Comparison of ENCODE assay signal across 9 cellular contexts in the genomic region with DNA sequence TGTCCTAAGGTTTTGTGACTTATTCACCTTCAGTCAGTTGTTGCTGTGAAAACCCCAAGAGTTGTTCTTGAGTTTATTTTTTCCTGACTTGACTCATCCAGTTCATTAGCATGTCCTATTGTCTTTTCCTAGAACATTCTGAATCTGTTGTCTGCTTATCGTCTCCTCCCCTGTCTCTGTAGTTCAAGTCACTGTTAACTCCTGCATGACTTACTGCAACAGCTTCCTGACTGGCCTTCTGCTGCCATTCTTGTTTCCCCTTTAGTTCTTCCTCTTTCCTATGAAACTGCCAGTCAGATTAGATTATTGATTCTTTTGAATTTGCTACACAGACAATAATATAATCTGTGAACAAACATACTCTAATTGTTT.
A peak's percentile ranks its signal among the peaks of the same experiment; 100 is the strongest.
DNase-seq lines count a peak whose midpoint lies in the region; ATAC-seq, FAIRE-seq and TF ChIP-seq lines count a peak whose summit lies in the region.
"Had no signal": no experiment of that assay in that cellular context is flagged by ENCODE, and none has a peak within 500 bp of the region (broad histone marks: within the 10 kb centered on the region; RNA-seq: fewer than 3 reads in every experiment).

No MANE protein-coding gene starts in this region.

- peaks cover 39% of the 10 kb centered on the region for H3K36me3 Mint-ChIP-seq in activated CD8-positive, alpha-beta T cell treated with anti-CD3 and anti-CD28 coated beads for 36 hours (ENCODE audit: low read depth)
- peaks cover 12% of the 10 kb centered on the region for H3K36me3 Mint-ChIP-seq in activated CD8-positive, alpha-beta T cell treated with anti-CD3 and anti-CD28 coated beads, Interleukin-2, amount 10 ng/mL, durations not matched to agents 7 days and 5 days (ENCODE audit: low read depth)
- H3K36me3 Mint-ChIP-seq in osteocyte (ENCODE audit: unreplicated experiment): peaks cover 46% of the 10 kb centered on the region

- no peak overlapping the region for H2BK20ac ChIP-seq in H1 (ENCODE audit: low read length)

- peak; percentile 76 for FAIRE-seq in H1 (lab: Jason Lieb, UNC)

- intact Hi-C loops in activated CD8-positive, alpha-beta T cell treated with anti-CD3 and anti-CD28 coated beads for 36 hours (cut with micrococcal nuclease): no loop called here

- no peak; a peak in 1 of 3 replicates for TF ChIP-seq EP300 in H1 (IDR thresholded peaks at IDR 0.05; ENCODE audit: borderline replicate concordance in 1 of 2, low read depth in 2 of 2, low read length in 2 of 2)

- no peaks in the 10 kb centered on the region for H3K27me3 Mint-ChIP-seq in activated CD8-positive, alpha-beta T cell treated with anti-CD3 and anti-CD28 coated beads for 36 hours
- no peaks in the 10 kb centered on the region for H3K27me3 Mint-ChIP-seq in activated CD8-positive, alpha-beta T cell treated with anti-CD3 and anti-CD28 coated beads, Interleukin-2, amount 10 ng/mL, durations not matched to agents 7 days and 5 days (ENCODE audit: low read depth)
- no peaks in the 10 kb centered on the region for H3K27me3 Mint-ChIP-seq in osteocyte (ENCODE audit: unreplicated experiment)
- H3K27me3 Mint-ChIP-seq: CD4-positive, CD25-positive, alpha-beta regulatory T cell had no signal

- H3K27ac ChIP-seq in H1 (ENCODE audit: low read depth, low read length): no peak overlapping the region

- no peak overlapping the region for H4K91ac ChIP-seq in H1 (replicated peaks; ENCODE audit: insufficient read length, low read length)

- H3K9me3 ChIP-seq in H1 (ENCODE audit: insufficient read depth in 2 of 2, low read depth in 1 of 2, low read length in 1 of 2): 0 out of 4 replicates have a peak, but pooled peaks cover 0 to 2% of the 10 kb centered on the region in 2 experiments

- no peaks in the 10 kb centered on the region for H3K23me2 ChIP-seq in H1 (ENCODE audit: low read depth, low read length)

- no peak overlapping the region for H2AK5ac ChIP-seq in H1 (ENCODE audit: low read depth, low read length)

- H3K9me3 Mint-ChIP-seq in activated CD8-positive, alpha-beta T cell treated with anti-CD3 and anti-CD28 coated beads for 36 hours: peaks cover 11% of the 10 kb centered on the region
- peaks cover 10% of the 10 kb centered on the region for H3K9me3 Mint-ChIP-seq in activated CD8-positive, alpha-beta T cell treated with anti-CD3 and anti-CD28 coated beads, Interleukin-2, amount 10 ng/mL, durations not matched to agents 7 days and 5 days (ENCODE audit: insufficient read depth)
- peaks cover 30% of the 10 kb centered on the region for H3K9me3 Mint-ChIP-seq in osteocyte (ENCODE audit: unreplicated experiment)

- POLR2A ChIA-PET in activated CD8-positive, alpha-beta T cell treated with anti-CD3 and anti-CD28 coated beads for 36 hours (lab: Charles Lee): no interaction called here
- POLR2A ChIA-PET in activated CD8-positive, alpha-beta T cell treated with anti-CD3 and anti-CD28 coated beads, Interleukin-2, amount 10 ng/mL, durations not matched to agents 7 days and 5 days (lab: Charles Lee): no interaction called here
- POLR2A ChIA-PET in H1 (lab: Charles Lee; ENCODE audit: partially characterized antibody): no interaction called here

- no peak overlapping the region for H3K9ac ChIP-seq in H1 (replicated peaks in 1 of 4; ENCODE audit: extremely low read depth in 1 of 4, low read depth in 3 of 4, low read length in 3 of 4)

- no peak overlapping the region for H2AFZ ChIP-seq in H1 (ENCODE audit: low read length)

- H2BK120ac ChIP-seq in H1 (replicated peaks; ENCODE audit: low read depth, low read length): no peak overlapping the region

- peaks cover 25% of the 10 kb centered on the region for H3K4me1 Mint-ChIP-seq in activated CD8-positive, alpha-beta T cell treated with anti-CD3 and anti-CD28 coated beads for 36 hours (ENCODE audit: low read depth)
- no peaks in the 10 kb centered on the region for H3K4me1 Mint-ChIP-seq in activated CD8-positive, alpha-beta T cell treated with anti-CD3 and anti-CD28 coated beads, Interleukin-2, amount 10 ng/mL, durations not matched to agents 7 days and 5 days (ENCODE audit: low read depth)
- H3K4me1 Mint-ChIP-seq in osteocyte (ENCODE audit: unreplicated experiment): peaks cover 25% of the 10 kb centered on the region

- peak; percentile 77 for ATAC-seq in activated CD8-positive, alpha-beta T cell treated with anti-CD3 and anti-CD28 coated beads for 36 hours
- no peak for ATAC-seq in activated CD8-positive, alpha-beta T cell treated with anti-CD3 and anti-CD28 coated beads, Interleukin-2, amount 10 ng/mL, durations not matched to agents 7 days and 5 days
- ATAC-seq in GM21515 (IDR thresholded peaks at IDR 0.05; ENCODE audit: unreplicated experiment): no peak

- H4K8ac ChIP-seq in H1 (ENCODE audit: extremely low read depth, insufficient read depth, low read length): no peak overlapping the region

- no peak overlapping the region for H3K56ac ChIP-seq in H1 (replicated peaks; ENCODE audit: insufficient read length, low read depth, low read length)

- CTCF ChIA-PET in activated CD8-positive, alpha-beta T cell treated with anti-CD3 and anti-CD28 coated beads for 36 hours (lab: Charles Lee): no interaction called here
- CTCF ChIA-PET in activated CD8-positive, alpha-beta T cell treated with anti-CD3 and anti-CD28 coated beads, Interleukin-2, amount 10 ng/mL, durations not matched to agents 7 days and 5 days (lab: Charles Lee): no interaction called here
- CTCF ChIA-PET in H1 (lab: Charles Lee; ENCODE audit: partially characterized antibody): no interaction called here

- H3K4me2 ChIP-seq in H1 (ENCODE audit: insufficient read depth in 1 of 2, low read depth in 2 of 2, low read length in 2 of 2): no peak overlapping the region

- H3K27ac Mint-ChIP-seq in activated CD8-positive, alpha-beta T cell treated with anti-CD3 and anti-CD28 coated beads for 36 hours: peak overlapping the region; percentile 79
- no peak overlapping the region for H3K27ac Mint-ChIP-seq in activated CD8-positive, alpha-beta T cell treated with anti-CD3 and anti-CD28 coated beads, Interleukin-2, amount 10 ng/mL, durations not matched to agents 7 days and 5 days
- H3K27ac Mint-ChIP-seq in osteocyte (ENCODE audit: unreplicated experiment): peak overlapping the region; percentile 0

- no peak for DNase-seq in activated CD8-positive, alpha-beta T cell treated with anti-CD3 and anti-CD28 coated beads for 36 hours
- DNase-seq in activated CD8-positive, alpha-beta T cell treated with anti-CD3 and anti-CD28 coated beads, Interleukin-2, amount 10 ng/mL, durations not matched to agents 7 days and 5 days: no peak
- DNase-seq in MV-4-11 (lab: John Stamatoyannopoulos, UW): peak; percentile 88
- peak in 1 of 2 experiments; percentile 9 for DNase-seq in H1 (ENCODE audit: low read depth in 1 of 2, low spot score in 2 of 2)
- no peak for DNase-seq in osteocyte (ENCODE audit: extremely low spot score, unreplicated experiment)
- no peak for DNase-seq in NCI-H2227 (lab: John Stamatoyannopoulos, UW; ENCODE audit: unreplicated experiment)
- no peak for DNase-seq in activated effector memory CD4-positive, alpha-beta T cell treated with Interleukin-2 at 50 U/mL for 16 hours

- H3K27me3 ChIP-seq in H1 (replicated peaks in 1 of 4; ENCODE audit: control insufficient read depth in 3 of 4, extremely low read depth in 1 of 4, insufficient read depth in 3 of 4, low read length in 3 of 4): no peaks in the 10 kb centered on the region

- no peak overlapping the region; the same call in 1 of the 2 replicates for H2BK12ac ChIP-seq in H1 (ENCODE audit: low read depth, low read length)

- no peaks in the 10 kb centered on the region for H3K79me2 ChIP-seq in H1 (ENCODE audit: control insufficient read depth in 1 of 2, insufficient read depth in 2 of 2, low read length in 2 of 2)

- H3K23ac ChIP-seq in H1 (ENCODE audit: insufficient read length): no peak overlapping the region

- H4K20me1 ChIP-seq in H1 (replicated peaks in 1 of 2; ENCODE audit: control insufficient read depth in 1 of 2, insufficient read depth in 2 of 2, low read length in 2 of 2): no peaks in the 10 kb centered on the region

- 17% methylated on average over 1 of the region's 1 CpG; no CpG with 5 or more reads in 1 of the 2 experiments for WGBS in H1 (ENCODE audit: extremely low coverage in 1 of 2, insufficient coverage in 1 of 2, insufficient read length in 1 of 2, insufficient replicate concordance in 2 of 2, low coverage in 1 of 2, low lambda C conversion rate in 2 of 2, missing lambda C conversion rate in 1 of 2), 2 experiments

- no peaks in the 10 kb centered on the region for H3K79me1 ChIP-seq in H1 (ENCODE audit: low read depth, low read length)

- no peak overlapping the region for H3K18ac ChIP-seq in H1 (ENCODE audit: extremely low read depth, low read length)

- TF ChIP-seq CTCF in activated CD8-positive, alpha-beta T cell treated with anti-CD3 and anti-CD28 coated beads for 36 hours (IDR thresholded peaks at IDR 0.05): no peak
- TF ChIP-seq CTCF in H1 (IDR thresholded peaks at IDR 0.05; ENCODE audit: control extremely low read depth in 1 of 3, insufficient read depth in 1 of 3, low read depth in 1 of 3, low read length in 3 of 3): no peak
- TF ChIP-seq CTCF in osteocyte (IDR thresholded peaks at IDR 0.05): no peak

- no peak overlapping the region for H3K4me3 Mint-ChIP-seq in activated CD8-positive, alpha-beta T cell treated with anti-CD3 and anti-CD28 coated beads for 36 hours
- H3K4me3 Mint-ChIP-seq in activated CD8-positive, alpha-beta T cell treated with anti-CD3 and anti-CD28 coated beads, Interleukin-2, amount 10 ng/mL, durations not matched to agents 7 days and 5 days: no peak overlapping the region
- no peak overlapping the region for H3K4me3 Mint-ChIP-seq in osteocyte (ENCODE audit: unreplicated experiment)
- H3K4me3 Mint-ChIP-seq: CD4-positive, CD25-positive, alpha-beta regulatory T cell had no signal

- no peak overlapping the region; a peak in 1 of 8 replicates for H3K4me3 ChIP-seq in H1 (ENCODE audit: extremely low read depth in 1 of 4, insufficient read depth in 2 of 4, low read depth in 3 of 4, low read length in 4 of 4)

- H4K5ac ChIP-seq in H1 (ENCODE audit: insufficient read length, low read depth, low read length): no peak overlapping the region

- TF ChIP-seq POLR2A in H1 (IDR thresholded peaks at IDR 0.05; ENCODE audit: control extremely low read depth in 1 of 2, low read depth in 2 of 2, low read length in 2 of 2): no peak

- H2BK5ac ChIP-seq in H1 (ENCODE audit: low read depth, low read length): peak overlapping the region; percentile 56; the same call in 1 of the 2 replicates

- no peak for TF ChIP-seq RAD21 in H1 (IDR thresholded peaks at IDR 0.05 in 1 of 2, conservative IDR thresholded peaks at IDR 0.05 in 1 of 2; ENCODE audit: low read depth in 2 of 2, low read length in 2 of 2)

- H3K36me3 ChIP-seq in H1 (ENCODE audit: control insufficient read depth in 2 of 4, insufficient read depth in 4 of 4, low read length in 3 of 4): no peaks in the 10 kb centered on the region

- no peak overlapping the region for H3K4ac ChIP-seq in H1 (replicated peaks; ENCODE audit: insufficient read length, low read depth, low read length)

- no peak overlapping the region for H3K14ac ChIP-seq in H1 (ENCODE audit: insufficient read length)

- H2BK15ac ChIP-seq in H1 (ENCODE audit: low read length): no peak overlapping the region

- peaks cover 0 to 9% (median 3%) of the 10 kb centered on the region in 4 experiments; a peak in 3 of 7 replicates for H3K4me1 ChIP-seq in H1 (replicated peaks in 1 of 4; ENCODE audit: control insufficient read depth in 3 of 4, insufficient read depth in 4 of 4, low read length in 3 of 4)

TF ChIP-seq in H1, 55 proteins besides CTCF, POLR2A, EP300 and RAD21 (continues in another document):
- no peak for TF ChIP-seq EGR1 (IDR thresholded peaks at IDR 0.05; ENCODE audit: borderline replicate concordance, low read depth, low read length)
